Comparison of ENCODE assay signal across 9 cellular contexts in genomic region chr5:139968547-139969261, GRCh38.
DNase-seq lines count a peak whose midpoint lies in the region; FAIRE-seq and TF ChIP-seq lines count a peak whose summit lies in the region.
"Had no signal": no experiment of that assay in that cellular context is flagged by ENCODE, and none has a peak within 500 bp of the region (broad histone marks: within the 10 kb centered on the region; RNA-seq: fewer than 3 reads in every experiment).

No MANE protein-coding gene starts in this region.

- no peak overlapping the region for H2BK120ac ChIP-seq in neuronal stem cell (ENCODE audit: low read depth, low read length)

- peak overlapping the region; percentile 44 for H2BK15ac ChIP-seq in neuronal stem cell (ENCODE audit: low read length)

- H4K91ac ChIP-seq in neuronal stem cell (ENCODE audit: low read depth, low read length, poor library complexity), result no peak overlapping the region

- no peaks in the 10 kb centered on the region for H3K9me2 ChIP-seq in GM23248 (ENCODE audit: insufficient read depth)

- peak overlapping the region; percentile 44 for H2AK5ac ChIP-seq in neuronal stem cell (ENCODE audit: low read depth, low read length)

- TF ChIP-seq CTCF in fibroblast of pulmonary artery (IDR thresholded peaks at IDR 0.05; ENCODE audit: low read length, missing control alignments), result peak; percentile 98

- H3K4me1 ChIP-seq in GM23248 (ENCODE audit: insufficient read depth) (no peaks in the 10 kb centered on the region), neuronal stem cell (ENCODE audit: control insufficient read depth in 2 of 2, insufficient read depth in 1 of 2, low read depth in 1 of 2, low read length in 2 of 2) (no peaks in the 10 kb centered on the region)

- no peaks in the 10 kb centered on the region for H3K79me2 ChIP-seq in GM23248 (ENCODE audit: insufficient read depth)

- no peak overlapping the region for H3K4ac ChIP-seq in neuronal stem cell (ENCODE audit: low read length)

- H4K8ac ChIP-seq in neuronal stem cell (ENCODE audit: low read depth, low read length), result no peak overlapping the region

- H3K36me3 ChIP-seq in GM23248 (ENCODE audit: low read depth) (no peaks in the 10 kb centered on the region), neuronal stem cell (replicated peaks in 1 of 2; ENCODE audit: control insufficient read depth in 2 of 2, insufficient read depth in 2 of 2, low read length in 2 of 2) (no peaks in the 10 kb centered on the region)

- no peak overlapping the region for H3K4me3 ChIP-seq in GM23248
- no peak overlapping the region for H3K4me3 ChIP-seq in fibroblast of pulmonary artery (replicated peaks; ENCODE audit: low read depth, low read length)
- H3K4me3 ChIP-seq in neuronal stem cell (ENCODE audit: low read length in 2 of 2), result no peak overlapping the region

- H3K27ac ChIP-seq in GM23248 (no peak overlapping the region), neuronal stem cell (replicated peaks; ENCODE audit: low read length) (no peak overlapping the region)

- WGBS in GM23248 (ENCODE audit: low coverage in 1 of 2, low lambda C conversion rate in 2 of 2, missing lambda C conversion rate in 2 of 2), 2 experiments, result 20 to 26% methylated on average over 21 to 23 of the region's 23 CpGs
- no CpG with 5 or more reads among the region's 23 CpGs for WGBS in neuronal stem cell (ENCODE audit: extremely low coverage in 2 of 2, insufficient read length in 2 of 2, insufficient replicate concordance in 1 of 2), 2 donors

- no peaks in the 10 kb centered on the region for H3K79me1 ChIP-seq in neuronal stem cell (ENCODE audit: low read depth, low read length)

- H2AFZ ChIP-seq in GM23248 (no peak overlapping the region), neuronal stem cell (ENCODE audit: low read length) (peak overlapping the region; percentile 55)

- no peak overlapping the region for H2BK5ac ChIP-seq in neuronal stem cell (ENCODE audit: low read length)

- H3K4me2 ChIP-seq in GM23248 (ENCODE audit: unreplicated experiment), result no peak overlapping the region
- H3K4me2 ChIP-seq in neuronal stem cell (ENCODE audit: insufficient read depth, low read length, poor library complexity, severe bottlenecking), result no peak overlapping the region

- H3K18ac ChIP-seq in neuronal stem cell (ENCODE audit: low read length), result peak overlapping the region; percentile 90

- no peaks in the 10 kb centered on the region for H4K20me1 ChIP-seq in GM23248 (ENCODE audit: insufficient read depth)

- no peak overlapping the region for H3K14ac ChIP-seq in neuronal stem cell (ENCODE audit: low read length)

- in situ Hi-C loops in GM23248 (cut with MboI), result loop anchor here (10.0 kb wide), 1 partner anchor 184 kb away; no protein-coding TSS in a partner anchor

- peak overlapping the region; percentile 7 for H3K23ac ChIP-seq in neuronal stem cell (ENCODE audit: low read depth, low read length, poor library complexity)

- no peaks in the 10 kb centered on the region for H3F3A ChIP-seq in GM23248 (ENCODE audit: insufficient read depth)

- peak; percentile 34 for FAIRE-seq in RCC 7860 (lab: Jason Lieb, UNC)
- FAIRE-seq: islet of Langerhans had no signal

- H3K9ac ChIP-seq in GM23248 (no peak overlapping the region), neuronal stem cell (ENCODE audit: low read depth, low read length, poor library complexity) (peak overlapping the region; percentile 70)

- peaks cover 9% of the 10 kb centered on the region for H3K27me3 ChIP-seq in GM23248 (replicated peaks; ENCODE audit: insufficient read depth)
- H3K27me3 ChIP-seq in neuronal stem cell (ENCODE audit: control insufficient read depth in 3 of 3, insufficient read depth in 3 of 3, low read depth in 1 of 3, low read length in 3 of 3), result peaks cover 0 to 38% (median 5%) of the 10 kb centered on the region in 3 experiments

- DNase-seq in EL (peak; percentile 66), GM23248 (peak; percentile 85), LHCN-M2 (ENCODE audit: low read depth) (peak; percentile 61), RCC 7860 (ENCODE audit: low spot score) (peak; percentile 66), fibroblast of pulmonary artery (ENCODE audit: low read depth) (peak; percentile 67), neuronal stem cell (ENCODE audit: low spot score) (peak; percentile 83), stromal cell of bone marrow (ENCODE audit: low read depth) (peak; percentile 43)
- DNase-seq in activated T-helper 1 cell treated with anti-CD3 and anti-CD28 coated beads, Interleukin-2, amount 50 U/mL, for 16 hours (ENCODE audit: low read depth in 1 of 2, low spot score in 1 of 2), result peak; percentile 76 to 78

- H3K9me3 ChIP-seq in GM23248 (ENCODE audit: low read depth) (no peaks in the 10 kb centered on the region), neuronal stem cell (replicated peaks in 1 of 2; ENCODE audit: control insufficient read depth in 2 of 2, insufficient read depth in 1 of 2, low read depth in 1 of 2, low read length in 2 of 2) (no peaks in the 10 kb centered on the region)

- H2BK12ac ChIP-seq in neuronal stem cell (ENCODE audit: low read length), result no peak overlapping the region
